Comparison of ENCODE assay signal across 15 cellular contexts in the genomic region with DNA sequence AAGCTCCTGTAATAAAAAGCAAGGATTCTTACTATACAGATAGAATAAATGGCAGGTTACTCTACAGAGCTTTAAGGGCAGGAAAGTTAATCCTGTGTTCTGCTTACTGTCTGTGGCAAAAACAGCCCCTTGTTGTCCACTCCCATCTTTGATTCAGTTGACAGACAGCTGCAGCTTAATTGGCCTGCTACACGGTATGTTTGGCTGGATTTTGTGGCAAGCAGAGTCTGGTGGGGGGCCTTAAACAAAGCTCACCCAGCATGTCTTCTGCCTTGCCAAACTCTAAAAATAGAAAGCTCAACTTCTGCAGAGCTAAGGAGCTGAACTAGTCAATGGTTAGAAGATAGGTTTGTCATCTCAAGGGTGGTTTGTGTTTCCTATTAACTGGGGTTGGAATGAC.
DNase-seq lines count a peak whose midpoint lies in the region; ATAC-seq and TF ChIP-seq lines count a peak whose summit lies in the region.
"Had no signal": no experiment of that assay in that cellular context is flagged by ENCODE, and none has a peak within 500 bp of the region (broad histone marks: within the 10 kb centered on the region; RNA-seq: fewer than 3 reads in every experiment).

No MANE protein-coding gene starts in this region.

- H3K4me3 Mint-ChIP-seq in nephron, result no peak overlapping the region
- H3K4me3 Mint-ChIP-seq in effector memory CD8-positive, alpha-beta T cell, result no peak overlapping the region
- H3K4me3 Mint-ChIP-seq: B cell; CD4-positive, alpha-beta memory T cell; T-cell had no signal

- no peak for ATAC-seq in effector memory CD8-positive, alpha-beta T cell (replicated peaks)
- ATAC-seq: T-cell had no signal

- peaks cover 15% of the 10 kb centered on the region for H3K36me3 Mint-ChIP-seq in nephron (ENCODE audit: low read depth)
- no peaks in the 10 kb centered on the region for H3K36me3 Mint-ChIP-seq in effector memory CD8-positive, alpha-beta T cell (ENCODE audit: insufficient read depth)
- H3K36me3 Mint-ChIP-seq: CD4-positive, alpha-beta memory T cell; T-cell had no signal

- peaks cover 16% of the 10 kb centered on the region for H3K9me3 Mint-ChIP-seq in nephron
- H3K9me3 Mint-ChIP-seq in effector memory CD8-positive, alpha-beta T cell, result no peaks in the 10 kb centered on the region
- H3K9me3 Mint-ChIP-seq: T-cell had no signal

- peaks cover 6% of the 10 kb centered on the region for H3K27me3 Mint-ChIP-seq in nephron (ENCODE audit: low read depth)
- H3K27me3 Mint-ChIP-seq in effector memory CD8-positive, alpha-beta T cell, result peaks cover 16 to 18% of the 10 kb centered on the region in 2 donors

- no peak for TF ChIP-seq CTCF in nephron (IDR thresholded peaks at IDR 0.05; ENCODE audit: unreplicated experiment in 3 of 3)

- peak overlapping the region; percentile 58 to 70 (median 66) for H3K27ac Mint-ChIP-seq in nephron
- no peak overlapping the region for H3K27ac Mint-ChIP-seq in effector memory CD8-positive, alpha-beta T cell
- H3K27ac Mint-ChIP-seq: B cell, T-cell had no signal

- DNase-seq in ELF-1 (ENCODE audit: low read depth, low spot score) (peak; percentile 23), NCI-H146 (lab: John Stamatoyannopoulos, UW) (peak; percentile 47), astrocyte of the hippocampus (ENCODE audit: low read depth, low spot score) (peak; percentile 16), inferior parietal cortex (ENCODE audit: extremely low spot score) (no peak), activated gamma-delta T cell (lab: John Stamatoyannopoulos, UW) (no peak), NCI-H2196 (lab: John Stamatoyannopoulos, UW; ENCODE audit: unreplicated experiment) (no peak)
- no peak for DNase-seq in effector memory CD8-positive, alpha-beta T cell
- DNase-seq: CD4-positive, alpha-beta memory T cell; MG63; NCI-H2081 treated with DMSO at 0.1 percent for 48 hours; NCI-H510A; PC-9; T-cell had no signal

- peaks cover 42% of the 10 kb centered on the region for H3K4me1 Mint-ChIP-seq in nephron
- no peaks in the 10 kb centered on the region for H3K4me1 Mint-ChIP-seq in effector memory CD8-positive, alpha-beta T cell (ENCODE audit: low read depth in 2 of 2)
- H3K4me1 Mint-ChIP-seq: B cell, T-cell had no signal

Comparison
In these comparisons a context has a peak if more than half of its experiments do, and no peak if none do; other contexts are left out.
1. DNase-seq: peak in ELF-1 (single experiment), NCI-H146 (single experiment) and astrocyte of the hippocampus (single experiment); none in inferior parietal cortex (single experiment), effector memory CD8-positive, alpha-beta T cell (0 of 3), activated gamma-delta T cell (single experiment) and NCI-H2196 (single experiment).
2. H3K27ac Mint-ChIP-seq: peak in nephron (3 of 3); none in effector memory CD8-positive, alpha-beta T cell (0 of 2).